In the genomic region with DNA sequence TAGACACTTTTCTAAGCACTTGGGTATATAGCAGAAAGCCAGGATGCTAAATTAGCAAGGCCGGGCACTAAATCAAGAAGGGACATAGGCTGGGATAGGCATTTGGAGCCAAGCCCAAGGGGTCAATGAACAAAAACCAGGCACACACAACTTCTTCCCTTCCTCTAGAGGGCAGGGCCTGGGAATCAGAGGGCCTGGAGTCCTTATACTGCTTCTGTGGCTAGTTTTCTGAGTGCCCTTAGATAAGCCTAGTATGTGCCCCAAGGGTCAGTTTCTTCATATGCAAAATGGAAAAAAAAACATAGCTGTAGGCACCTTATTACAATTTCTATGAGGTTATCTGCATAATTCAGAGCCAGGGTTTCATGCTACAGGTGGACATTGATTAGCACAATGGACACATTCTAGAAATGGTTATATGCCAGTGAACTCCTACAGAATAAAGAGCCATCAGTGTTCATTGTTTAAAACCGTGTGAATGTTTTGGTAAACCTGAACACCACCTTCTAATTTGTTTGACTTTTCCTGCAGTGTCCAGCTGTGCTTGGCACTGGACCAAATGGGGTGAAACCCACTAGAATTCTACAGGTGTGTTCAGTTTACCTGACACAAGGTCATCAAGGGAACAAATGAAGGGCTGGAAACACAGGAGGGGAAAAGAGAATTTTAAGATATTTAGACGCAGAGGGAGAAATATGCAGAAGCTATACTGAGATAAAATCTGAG, we compare ENCODE assay signal across 1 cellular context.
TF ChIP-seq lines count a peak whose summit lies in the region.

No MANE protein-coding gene starts in this region.

TF ChIP-seq in K562, 482 proteins besides CTCF, POLR2A, EP300 and RAD21:
- TF ChIP-seq OTX1 (CRISPR knock-in tag; IDR thresholded peaks at IDR 0.05), result no peak
- no peak for TF ChIP-seq ZZZ3 (IDR thresholded peaks at IDR 0.05)
- TF ChIP-seq, protein P1, sequence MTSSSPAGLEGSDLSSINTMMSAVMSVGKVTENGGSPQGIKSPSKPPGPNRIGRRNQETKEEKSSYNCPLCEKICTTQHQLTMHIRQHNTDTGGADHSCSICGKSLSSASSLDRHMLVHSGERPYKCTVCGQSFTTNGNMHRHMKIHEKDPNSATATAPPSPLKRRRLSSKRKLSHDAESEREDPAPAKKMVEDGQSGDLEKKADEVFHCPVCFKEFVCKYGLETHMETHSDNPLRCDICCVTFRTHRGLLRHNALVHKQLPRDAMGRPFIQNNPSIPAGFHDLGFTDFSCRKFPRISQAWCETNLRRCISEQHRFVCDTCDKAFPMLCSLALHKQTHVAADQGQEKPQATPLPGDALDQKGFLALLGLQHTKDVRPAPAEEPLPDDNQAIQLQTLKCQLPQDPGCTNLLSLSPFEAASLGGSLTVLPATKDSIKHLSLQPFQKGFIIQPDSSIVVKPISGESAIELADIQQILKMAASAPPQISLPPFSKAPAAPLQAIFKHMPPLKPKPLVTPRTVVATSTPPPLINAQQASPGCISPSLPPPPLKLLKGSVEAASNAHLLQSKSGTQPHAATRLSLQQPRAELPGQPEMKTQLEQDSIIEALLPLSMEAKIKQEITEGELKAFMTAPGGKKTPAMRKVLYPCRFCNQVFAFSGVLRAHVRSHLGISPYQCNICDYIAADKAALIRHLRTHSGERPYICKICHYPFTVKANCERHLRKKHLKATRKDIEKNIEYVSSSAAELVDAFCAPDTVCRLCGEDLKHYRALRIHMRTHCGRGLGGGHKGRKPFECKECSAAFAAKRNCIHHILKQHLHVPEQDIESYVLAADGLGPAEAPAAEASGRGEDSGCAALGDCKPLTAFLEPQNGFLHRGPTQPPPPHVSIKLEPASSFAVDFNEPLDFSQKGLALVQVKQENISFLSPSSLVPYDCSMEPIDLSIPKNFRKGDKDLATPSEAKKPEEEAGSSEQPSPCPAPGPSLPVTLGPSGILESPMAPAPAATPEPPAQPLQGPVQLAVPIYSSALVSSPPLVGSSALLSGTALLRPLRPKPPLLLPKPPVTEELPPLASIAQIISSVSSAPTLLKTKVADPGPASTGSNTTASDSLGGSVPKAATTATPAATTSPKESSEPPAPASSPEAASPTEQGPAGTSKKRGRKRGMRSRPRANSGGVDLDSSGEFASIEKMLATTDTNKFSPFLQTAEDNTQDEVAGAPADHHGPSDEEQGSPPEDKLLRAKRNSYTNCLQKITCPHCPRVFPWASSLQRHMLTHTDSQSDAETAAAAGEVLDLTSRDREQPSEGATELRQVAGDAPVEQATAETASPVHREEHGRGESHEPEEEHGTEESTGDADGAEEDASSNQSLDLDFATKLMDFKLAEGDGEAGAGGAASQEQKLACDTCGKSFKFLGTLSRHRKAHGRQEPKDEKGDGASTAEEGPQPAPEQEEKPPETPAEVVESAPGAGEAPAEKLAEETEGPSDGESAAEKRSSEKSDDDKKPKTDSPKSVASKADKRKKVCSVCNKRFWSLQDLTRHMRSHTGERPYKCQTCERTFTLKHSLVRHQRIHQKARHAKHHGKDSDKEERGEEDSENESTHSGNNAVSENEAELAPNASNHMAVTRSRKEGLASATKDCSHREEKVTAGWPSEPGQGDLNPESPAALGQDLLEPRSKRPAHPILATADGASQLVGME (CRISPR knock-in tag; IDR thresholded peaks at IDR 0.05), result no peak
- TF ChIP-seq, protein P2, sequence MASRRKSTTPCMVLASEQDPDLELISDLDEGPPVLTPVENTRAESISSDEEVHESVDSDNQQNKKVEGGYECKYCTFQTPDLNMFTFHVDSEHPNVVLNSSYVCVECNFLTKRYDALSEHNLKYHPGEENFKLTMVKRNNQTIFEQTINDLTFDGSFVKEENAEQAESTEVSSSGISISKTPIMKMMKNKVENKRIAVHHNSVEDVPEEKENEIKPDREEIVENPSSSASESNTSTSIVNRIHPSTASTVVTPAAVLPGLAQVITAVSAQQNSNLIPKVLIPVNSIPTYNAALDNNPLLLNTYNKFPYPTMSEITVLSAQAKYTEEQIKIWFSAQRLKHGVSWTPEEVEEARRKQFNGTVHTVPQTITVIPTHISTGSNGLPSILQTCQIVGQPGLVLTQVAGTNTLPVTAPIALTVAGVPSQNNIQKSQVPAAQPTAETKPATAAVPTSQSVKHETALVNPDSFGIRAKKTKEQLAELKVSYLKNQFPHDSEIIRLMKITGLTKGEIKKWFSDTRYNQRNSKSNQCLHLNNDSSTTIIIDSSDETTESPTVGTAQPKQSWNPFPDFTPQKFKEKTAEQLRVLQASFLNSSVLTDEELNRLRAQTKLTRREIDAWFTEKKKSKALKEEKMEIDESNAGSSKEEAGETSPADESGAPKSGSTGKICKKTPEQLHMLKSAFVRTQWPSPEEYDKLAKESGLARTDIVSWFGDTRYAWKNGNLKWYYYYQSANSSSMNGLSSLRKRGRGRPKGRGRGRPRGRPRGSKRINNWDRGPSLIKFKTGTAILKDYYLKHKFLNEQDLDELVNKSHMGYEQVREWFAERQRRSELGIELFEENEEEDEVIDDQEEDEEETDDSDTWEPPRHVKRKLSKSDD (conservative IDR thresholded peaks at IDR 0.05; ENCODE audit: low read length), result no peak
- no peak for TF ChIP-seq HNRNPUL1 (IDR thresholded peaks at IDR 0.05; ENCODE audit: low read length)
- TF ChIP-seq TBP (optimal IDR thresholded peaks at IDR 0.05; ENCODE audit: low read depth, low read length), result no peak
- TF ChIP-seq HMBOX1 (IDR thresholded peaks at IDR 0.05), result no peak
- TF ChIP-seq, protein P3, sequence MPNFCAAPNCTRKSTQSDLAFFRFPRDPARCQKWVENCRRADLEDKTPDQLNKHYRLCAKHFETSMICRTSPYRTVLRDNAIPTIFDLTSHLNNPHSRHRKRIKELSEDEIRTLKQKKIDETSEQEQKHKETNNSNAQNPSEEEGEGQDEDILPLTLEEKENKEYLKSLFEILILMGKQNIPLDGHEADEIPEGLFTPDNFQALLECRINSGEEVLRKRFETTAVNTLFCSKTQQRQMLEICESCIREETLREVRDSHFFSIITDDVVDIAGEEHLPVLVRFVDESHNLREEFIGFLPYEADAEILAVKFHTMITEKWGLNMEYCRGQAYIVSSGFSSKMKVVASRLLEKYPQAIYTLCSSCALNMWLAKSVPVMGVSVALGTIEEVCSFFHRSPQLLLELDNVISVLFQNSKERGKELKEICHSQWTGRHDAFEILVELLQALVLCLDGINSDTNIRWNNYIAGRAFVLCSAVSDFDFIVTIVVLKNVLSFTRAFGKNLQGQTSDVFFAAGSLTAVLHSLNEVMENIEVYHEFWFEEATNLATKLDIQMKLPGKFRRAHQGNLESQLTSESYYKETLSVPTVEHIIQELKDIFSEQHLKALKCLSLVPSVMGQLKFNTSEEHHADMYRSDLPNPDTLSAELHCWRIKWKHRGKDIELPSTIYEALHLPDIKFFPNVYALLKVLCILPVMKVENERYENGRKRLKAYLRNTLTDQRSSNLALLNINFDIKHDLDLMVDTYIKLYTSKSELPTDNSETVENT (CRISPR knock-in tag; IDR thresholded peaks at IDR 0.05), result no peak
- no peak for TF ChIP-seq ZNF77 (CRISPR knock-in tag; IDR thresholded peaks at IDR 0.05)
- no peak for TF ChIP-seq ZNF436 (CRISPR knock-in tag; IDR thresholded peaks at IDR 0.05)
- no peak for TF ChIP-seq KDM5B (IDR thresholded peaks at IDR 0.05; ENCODE audit: insufficient replicate concordance, low read depth, low read length)
- no peak for TF ChIP-seq POLR3A (IDR thresholded peaks at IDR 0.05; ENCODE audit: borderline replicate concordance, extremely low read depth, insufficient read depth, insufficient read length)
